In genomic region chr13:34931572-34931971, GRCh38 we compare ENCODE assay signal across 1 cellular context.
A peak's percentile ranks its signal among the peaks of the same experiment; 100 is the strongest.
TF ChIP-seq lines count a peak whose summit lies in the region.

No MANE protein-coding gene starts in this region.

TF ChIP-seq in HepG2, 621 proteins besides CTCF, POLR2A, EP300 and RAD21:
- TF ChIP-seq FOXK2 (IDR thresholded peaks at IDR 0.05) (no peak), ARNTL (CRISPR knock-in tag; IDR thresholded peaks at IDR 0.05) (no peak), FUBP1 (CRISPR knock-in tag; IDR thresholded peaks at IDR 0.05; ENCODE audit: borderline replicate concordance) (no peak), MEF2D (CRISPR knock-in tag; IDR thresholded peaks at IDR 0.05) (no peak), FOSL2 (CRISPR knock-in tag; IDR thresholded peaks at IDR 0.05) (peak; percentile 90), TFE3 (CRISPR knock-in tag; IDR thresholded peaks at IDR 0.05) (no peak), ZSCAN5A (CRISPR knock-in tag; IDR thresholded peaks at IDR 0.05; ENCODE audit: borderline replicate concordance) (no peak), CEBPG (CRISPR knock-in tag; IDR thresholded peaks at IDR 0.05) (peak; percentile 66), CHCHD3 (CRISPR knock-in tag; IDR thresholded peaks at IDR 0.05) (no peak), ATF4 (CRISPR knock-in tag; IDR thresholded peaks at IDR 0.05) (peak in 1 of 2 experiments; percentile 98; a peak in 2 of 4 replicates), HDAC6 (IDR thresholded peaks at IDR 0.05; ENCODE audit: low read depth, low read length) (no peak), CEBPB (IDR thresholded peaks at IDR 0.05; ENCODE audit: borderline replicate concordance, low read depth, low read length) (peak; percentile 75; the same call in 1 of the 2 replicates)
